18 cellular contexts compared by ENCODE assay signal in the genomic region with DNA sequence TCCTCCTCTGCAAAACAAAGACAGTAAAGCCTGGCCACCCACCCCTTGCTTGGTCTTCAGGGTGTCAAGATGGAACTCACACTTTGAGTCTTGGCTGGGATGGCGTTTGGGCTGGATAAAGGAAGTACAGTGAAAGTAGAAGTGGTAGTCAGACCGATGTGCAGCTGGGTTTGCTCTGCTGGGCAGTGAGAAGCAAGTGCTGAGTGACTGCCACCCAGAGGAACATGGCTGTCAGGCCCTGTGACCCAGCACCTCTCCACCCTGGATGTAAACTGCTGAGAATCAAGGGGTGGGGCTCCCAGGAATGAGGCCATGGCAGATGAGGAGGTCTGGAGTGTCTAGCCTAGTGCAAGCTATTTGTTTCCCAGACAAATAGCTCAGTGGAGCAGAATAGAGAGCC. TPM values are rescaled to one million over a fixed set of nuclear protein-coding genes. Genes with fewer than 3 reads are reported as not detected.
DNase-seq lines count a peak whose midpoint lies in the region; ATAC-seq and TF ChIP-seq lines count a peak whose summit lies in the region.
"Had no signal": no experiment of that assay in that cellular context is flagged by ENCODE, and none has a peak within 500 bp of the region (broad histone marks: within the 10 kb centered on the region; RNA-seq: fewer than 3 reads in every experiment).

No MANE protein-coding gene starts in this region.

- H3K4me3 Mint-ChIP-seq in activated naive CD8-positive, alpha-beta T cell treated with anti-CD3 and anti-CD28 coated beads, Interleukin-2, amount 50 U/mL, for 24 hours = no peak overlapping the region
- H3K4me3 Mint-ChIP-seq in activated naive CD8-positive, alpha-beta T cell treated with anti-CD3 and anti-CD28 coated beads for 36 hours = no peak overlapping the region
- H3K4me3 Mint-ChIP-seq in stimulated activated naive B cell treated with anti-CD40 and anti-IgM and Interleukin-4, amounts not matched to agents 10 μg/mL and 1 μg/mL and 100 μg/mL, for 72 hours = no peak overlapping the region
- H3K4me3 Mint-ChIP-seq: immature natural killer cell had no signal

- H3K27ac ChIP-seq in WERI-Rb-1 = no peak overlapping the region
- H3K27ac ChIP-seq: psoas muscle, SJCRH30 had no signal

- H3K36me3 ChIP-seq in WERI-Rb-1 = no peaks in the 10 kb centered on the region
- H3K36me3 ChIP-seq: SJCRH30 had no signal

- H3K9me3 Mint-ChIP-seq in activated naive CD8-positive, alpha-beta T cell treated with anti-CD3 and anti-CD28 coated beads, Interleukin-2, amount 50 U/mL, for 24 hours = no peaks in the 10 kb centered on the region
- no peaks in the 10 kb centered on the region for H3K9me3 Mint-ChIP-seq in activated naive CD8-positive, alpha-beta T cell treated with anti-CD3 and anti-CD28 coated beads for 36 hours
- peaks cover 0 to 6% of the 10 kb centered on the region in 2 donors for H3K9me3 Mint-ChIP-seq in stimulated activated naive B cell treated with anti-CD40 and anti-IgM and Interleukin-4, amounts not matched to agents 10 μg/mL and 1 μg/mL and 100 μg/mL, for 72 hours
- H3K9me3 Mint-ChIP-seq: immature natural killer cell had no signal

- no peaks in the 10 kb centered on the region for H3K36me3 Mint-ChIP-seq in activated naive CD8-positive, alpha-beta T cell treated with anti-CD3 and anti-CD28 coated beads, Interleukin-2, amount 50 U/mL, for 24 hours (ENCODE audit: low read depth)
- no peaks in the 10 kb centered on the region for H3K36me3 Mint-ChIP-seq in activated naive CD8-positive, alpha-beta T cell treated with anti-CD3 and anti-CD28 coated beads for 36 hours
- H3K36me3 Mint-ChIP-seq in stimulated activated naive B cell treated with anti-CD40 and anti-IgM and Interleukin-4, amounts not matched to agents 10 μg/mL and 1 μg/mL and 100 μg/mL, for 72 hours = no peaks in the 10 kb centered on the region
- H3K36me3 Mint-ChIP-seq: immature natural killer cell had no signal

- in situ Hi-C loops in G401 (cut with HindIII; ENCODE audit: low sequenced_read_pairs) = no loop called here

- ATAC-seq in activated naive CD8-positive, alpha-beta T cell treated with anti-CD3 and anti-CD28 coated beads, Interleukin-2, amount 50 U/mL, for 24 hours = peak; percentile 57
- ATAC-seq in stimulated activated naive B cell treated with anti-CD40 and anti-IgM and Interleukin-4, amounts not matched to agents 10 μg/mL and 1 μg/mL and 100 μg/mL, for 72 hours (replicated peaks) = peak; percentile 41 to 52
- ATAC-seq: mucosa of descending colon, psoas muscle had no signal

- H3K27me3 Mint-ChIP-seq in activated naive CD8-positive, alpha-beta T cell treated with anti-CD3 and anti-CD28 coated beads, Interleukin-2, amount 50 U/mL, for 24 hours = peaks cover 42% of the 10 kb centered on the region
- peaks cover 42% of the 10 kb centered on the region for H3K27me3 Mint-ChIP-seq in activated naive CD8-positive, alpha-beta T cell treated with anti-CD3 and anti-CD28 coated beads for 36 hours
- peaks cover 34 to 47% of the 10 kb centered on the region in 2 donors for H3K27me3 Mint-ChIP-seq in stimulated activated naive B cell treated with anti-CD40 and anti-IgM and Interleukin-4, amounts not matched to agents 10 μg/mL and 1 μg/mL and 100 μg/mL, for 72 hours

- H3K4me1 Mint-ChIP-seq in activated naive CD8-positive, alpha-beta T cell treated with anti-CD3 and anti-CD28 coated beads, Interleukin-2, amount 50 U/mL, for 24 hours = no peaks in the 10 kb centered on the region
- H3K4me1 Mint-ChIP-seq in activated naive CD8-positive, alpha-beta T cell treated with anti-CD3 and anti-CD28 coated beads for 36 hours = no peaks in the 10 kb centered on the region
- peaks cover 0 to 2% of the 10 kb centered on the region in 2 donors for H3K4me1 Mint-ChIP-seq in stimulated activated naive B cell treated with anti-CD40 and anti-IgM and Interleukin-4, amounts not matched to agents 10 μg/mL and 1 μg/mL and 100 μg/mL, for 72 hours
- H3K4me1 Mint-ChIP-seq: immature natural killer cell had no signal

- peak; percentile 89 for TF ChIP-seq CTCF in WERI-Rb-1 (IDR thresholded peaks at IDR 0.05; ENCODE audit: low read depth, low read length)

- H3K27me3 ChIP-seq in WERI-Rb-1 (ENCODE audit: insufficient read depth, low read depth, severe bottlenecking) = no peaks in the 10 kb centered on the region
- H3K27me3 ChIP-seq: SJCRH30 had no signal

- no peak for DNase-seq in activated naive CD8-positive, alpha-beta T cell treated with anti-CD3 and anti-CD28 coated beads, Interleukin-2, amount 50 U/mL, for 24 hours
- DNase-seq in activated naive CD8-positive, alpha-beta T cell treated with anti-CD3 and anti-CD28 coated beads for 36 hours = no peak
- DNase-seq in MV-4-11 (lab: John Stamatoyannopoulos, UW) (peak; percentile 84), WERI-Rb-1 (peak; percentile 82), G401 (ENCODE audit: low spot score) (no peak), NCI-H187 treated with DMSO at 0.1 percent for 48 hours (lab: John Stamatoyannopoulos, UW) (no peak)
- no peak for DNase-seq in stimulated activated naive B cell treated with anti-CD40 and anti-IgM and Interleukin-4, amounts not matched to agents 10 μg/mL and 1 μg/mL and 100 μg/mL, for 72 hours
- no peak for DNase-seq in stimulated activated CD4-positive, alpha-beta T cell treated with anti-CD3 and anti-CD28 coated beads, Interleukin-4, amount 100 ng/mL, for 1 hour
- DNase-seq: activated effector memory CD4-positive, alpha-beta T cell treated with anti-CD3 and anti-CD28 coated beads, Interleukin-2, amount 50 U/mL, for 16 hours; DMS79; foreskin melanocyte; immature natural killer cell; mucosa of descending colon; NCI-H446; psoas muscle; SJCRH30; stimulated activated CD4-positive, alpha-beta T cell treated with anti-CD3 and anti-CD28 coated beads, Interleukin-2, amount 100 ng/mL, for 48 hours; stimulated activated naive CD4-positive, alpha-beta T cell had no signal

- peaks cover 2% of the 10 kb centered on the region for H3K9me3 ChIP-seq in WERI-Rb-1 (ENCODE audit: severe bottlenecking)
- H3K9me3 ChIP-seq: mucosa of descending colon, SJCRH30 had no signal

- H3K4me3 ChIP-seq in WERI-Rb-1 (ENCODE audit: low read depth, low read length) = no peak overlapping the region
- H3K4me3 ChIP-seq: mucosa of descending colon, psoas muscle, SJCRH30 had no signal

- H3K27ac Mint-ChIP-seq in activated naive CD8-positive, alpha-beta T cell treated with anti-CD3 and anti-CD28 coated beads, Interleukin-2, amount 50 U/mL, for 24 hours = no peak overlapping the region
- no peak overlapping the region for H3K27ac Mint-ChIP-seq in activated naive CD8-positive, alpha-beta T cell treated with anti-CD3 and anti-CD28 coated beads for 36 hours
- no peak overlapping the region for H3K27ac Mint-ChIP-seq in stimulated activated naive B cell treated with anti-CD40 and anti-IgM and Interleukin-4, amounts not matched to agents 10 μg/mL and 1 μg/mL and 100 μg/mL, for 72 hours

RNA-seq across cellular contexts. Expression of gene POFUT2, which starts 51.2 kb away (rescaled TPM):
- total RNA-seq in activated naive CD8-positive, alpha-beta T cell treated with anti-CD3 and anti-CD28 coated beads for 36 hours = 10 to 100 TPM; 11.6 to 13.3 TPM
- 12.6 and 25.5 TPM in 2 replicates for total RNA-seq in G401 (2014; rRNA removed; shearing (Covaris generic))

Comparison
In these comparisons a context has a peak if more than half of its experiments do, and no peak if none do; other contexts are left out.
1. DNase-seq: peak in MV-4-11 (single experiment) and WERI-Rb-1 (single experiment); none in activated naive CD8-positive, alpha-beta T cell treated with anti-CD3 and anti-CD28 coated beads, Interleukin-2, amount 50 U/mL, for 24 hours (single experiment), activated naive CD8-positive, alpha-beta T cell treated with anti-CD3 and anti-CD28 coated beads for 36 hours (single experiment), stimulated activated naive B cell treated with anti-CD40 and anti-IgM and Interleukin-4, amounts not matched to agents 10 μg/mL and 1 μg/mL and 100 μg/mL, for 72 hours (single experiment), G401 (single experiment), NCI-H187 treated with DMSO at 0.1 percent for 48 hours (single experiment) and stimulated activated CD4-positive, alpha-beta T cell treated with anti-CD3 and anti-CD28 coated beads, Interleukin-4, amount 100 ng/mL, for 1 hour (single experiment).